In the genomic region with DNA sequence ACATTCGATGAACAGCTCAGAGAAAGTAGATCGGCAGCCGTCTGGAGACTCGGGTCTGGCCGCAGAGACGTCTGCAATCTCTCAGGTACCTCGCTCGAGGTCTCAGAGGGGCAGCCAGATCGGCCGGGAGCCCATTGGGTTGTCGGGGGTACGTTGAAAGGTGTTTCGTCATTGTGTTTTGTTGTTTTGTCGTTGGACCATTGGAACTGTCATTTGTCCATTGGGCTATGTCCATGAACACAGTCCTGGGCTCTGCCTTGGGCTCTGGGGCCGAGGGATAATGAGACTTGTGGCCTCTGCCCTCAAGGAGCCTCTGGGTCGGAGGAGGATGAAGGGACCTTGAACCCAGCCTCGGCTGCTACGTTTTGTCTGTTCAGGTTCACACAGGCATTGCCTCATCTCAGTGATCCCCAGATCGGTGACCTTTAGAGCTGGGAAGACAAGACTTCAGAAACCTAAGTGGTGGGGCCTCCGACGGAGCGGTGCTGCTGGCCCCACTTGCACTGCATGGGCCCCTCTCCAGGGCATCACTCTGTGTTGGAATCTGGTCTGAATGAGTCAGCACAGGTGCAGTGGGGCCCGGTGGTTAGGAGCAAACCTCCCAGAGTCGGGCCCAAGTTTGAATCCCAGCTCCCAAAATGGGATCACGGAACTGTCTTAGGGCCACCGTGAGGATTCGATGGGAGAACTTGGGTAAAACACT, we compare ENCODE assay signal across 13 cellular contexts. TPM values are rescaled to one million over a fixed set of nuclear protein-coding genes. Genes with fewer than 3 reads are reported as not detected.
DNase-seq lines count a peak whose midpoint lies in the region; ATAC-seq, FAIRE-seq and TF ChIP-seq lines count a peak whose summit lies in the region.
"Had no signal": no experiment of that assay in that cellular context is flagged by ENCODE, and none has a peak within 500 bp of the region (broad histone marks: within the 10 kb centered on the region; RNA-seq: fewer than 3 reads in every experiment).

No MANE protein-coding gene starts in this region.

- DNase-seq in Panc1 (ENCODE audit: low read depth, low spot score) (no peak), glutamatergic neuron (no peak), psoas muscle (no peak), T-helper 17 cell (no peak), GM12892 (ENCODE audit: insufficient read length) (no peak), KBM-7 (no peak)
- DNase-seq in stimulated activated CD4-positive, alpha-beta T cell treated with anti-CD3 and anti-CD28 coated beads, Interleukin-4, amount 100 ng/mL, for 24 hours, result no peak
- DNase-seq: NCI-H1930 had no signal

- no peaks in the 10 kb centered on the region for H3K9me3 ChIP-seq in Panc1 (ENCODE audit: control insufficient read depth, insufficient read depth, low read depth, low read length)
- H3K9me3 ChIP-seq in psoas muscle, result no peaks in the 10 kb centered on the region
- H3K9me3 ChIP-seq in T-helper 17 cell (ENCODE audit: control insufficient read depth, low read length, poor library complexity, severe bottlenecking), result no peaks in the 10 kb centered on the region

- H3K36me3 Mint-ChIP-seq in glutamatergic neuron (ENCODE audit: unreplicated experiment) (no peaks in the 10 kb centered on the region), T-helper 17 cell (ENCODE audit: low read depth) (no peaks in the 10 kb centered on the region)

- no peaks in the 10 kb centered on the region for H3K27me3 ChIP-seq in Panc1 (ENCODE audit: control insufficient read depth, insufficient read depth, low read length)
- H3K27me3 ChIP-seq in psoas muscle (ENCODE audit: insufficient read depth in 3 of 3, low read length in 2 of 3), result no peaks in the 10 kb centered on the region

- intact Hi-C loops in Panc1 (cut with micrococcal nuclease; ENCODE audit: unreplicated experiment), result loop anchor here (2.0 to 10.0 kb wide), 2 partner anchors 68 to 130 kb away; partner anchors contain the start of gene LRRC43
- intact Hi-C loops in psoas muscle (cut with DNase I), result loop anchor here (1.0 to 5.0 kb wide), 3 partner anchors 68 to 142 kb away; no protein-coding TSS in a partner anchor

- peaks cover 10% of the 10 kb centered on the region for H3K9me3 Mint-ChIP-seq in glutamatergic neuron (ENCODE audit: unreplicated experiment)

- H3K4me3 ChIP-seq in Panc1 (ENCODE audit: low read depth in 2 of 2, low read length in 2 of 2) (no peak overlapping the region), psoas muscle (no peak overlapping the region)
- H3K4me3 ChIP-seq: GM12878 had no signal

- CTCF ChIA-PET in Panc1 (lab: Charles Lee), result interaction anchor here (0.9 to 1.7 kb wide), 6 partner anchors 18 to 136 kb away, joined by 3 to 8 read pairs (median 4); no protein-coding TSS in a partner anchor

- TF ChIP-seq CTCF in 22Rv1 (IDR thresholded peaks at IDR 0.05) (no peak), Panc1 (IDR thresholded peaks at IDR 0.05) (no peak), glutamatergic neuron (IDR thresholded peaks at IDR 0.05; ENCODE audit: partially characterized antibody, unreplicated experiment) (no peak), psoas muscle (IDR thresholded peaks at IDR 0.05) (no peak)

- no peak for ATAC-seq in Panc1
- peak; percentile 16 to 41 (median 20) for ATAC-seq in psoas muscle
- ATAC-seq in T-helper 17 cell, result no peak

- H3K27ac Mint-ChIP-seq in glutamatergic neuron (ENCODE audit: unreplicated experiment) (peak overlapping the region; percentile 64), T-helper 17 cell (no peak overlapping the region)

- H3K27ac ChIP-seq in 22Rv1 (peak overlapping the region; percentile 34), Panc1 (ENCODE audit: low read length) (peak overlapping the region; percentile 78), psoas muscle (peak overlapping the region; percentile 56)
- H3K27ac ChIP-seq: C4-2B had no signal

- FAIRE-seq in GM12892 (lab: Jason Lieb, UNC), result no peak
- FAIRE-seq: H54, RCC 7860 had no signal

- H3K36me3 ChIP-seq in Panc1 (ENCODE audit: control insufficient read depth, insufficient read depth, low read length), result no peaks in the 10 kb centered on the region
- peaks cover 0 to 17% of the 10 kb centered on the region in 2 donors for H3K36me3 ChIP-seq in psoas muscle (ENCODE audit: insufficient read depth in 1 of 2, low read depth in 1 of 2)

- POLR2A ChIA-PET in Panc1 (lab: Charles Lee), result no interaction called here

- H3K4me3 Mint-ChIP-seq in glutamatergic neuron (ENCODE audit: unreplicated experiment), result no peak overlapping the region
- H3K4me3 Mint-ChIP-seq in T-helper 17 cell, result no peak overlapping the region

- 71 to 83% (median 73%) methylated on average over 27 of the region's 27 CpGs for WGBS in psoas muscle, 3 donors

- peaks cover 4% of the 10 kb centered on the region; the same call in 1 of the 2 replicates for H3K4me1 ChIP-seq in Panc1 (ENCODE audit: control insufficient read depth, insufficient read depth, low read length)
- H3K4me1 ChIP-seq in psoas muscle, result peaks cover 33% of the 10 kb centered on the region

- no TSS peak for BruUV-seq in Panc1 (replicated peaks; lab: Mats Ljungman, UMichigan)

- no peak for TF ChIP-seq POLR2A in GM12892 (IDR thresholded peaks at IDR 0.05; ENCODE audit: low read depth, low read length)

- H3K4me1 Mint-ChIP-seq in glutamatergic neuron (ENCODE audit: low read depth, unreplicated experiment), result peaks cover 1% of the 10 kb centered on the region
- peaks cover 8% of the 10 kb centered on the region for H3K4me1 Mint-ChIP-seq in T-helper 17 cell

- in situ Hi-C loops in Panc1 (cut with HindIII; ENCODE audit: low pct_unique_long_range_greater_than_20kb, low sequenced_read_pairs), result no loop called here
- in situ Hi-C loops in KBM-7 (cut with MboI; ENCODE audit: low pct_unique_long_range_greater_than_20kb, low sequenced_read_pairs), result no loop called here

- H3K27me3 Mint-ChIP-seq in glutamatergic neuron (ENCODE audit: unreplicated experiment) (peaks cover 4% of the 10 kb centered on the region), T-helper 17 cell (no peaks in the 10 kb centered on the region)

RNA-seq across cellular contexts. Expression of gene MLXIP, which starts 23.6 kb away (rescaled TPM):
- 124 TPM for total RNA-seq in Panc1 (2021; ENCODE audit: unreplicated experiment)
- 115 TPM for polyA plus RNA-seq in Panc1 (2012; ENCODE audit: insufficient read length)
- total RNA-seq in glutamatergic neuron (ENCODE audit: unreplicated experiment), result 120 TPM
- total RNA-seq in psoas muscle, result 100 to 1,000 TPM; 114 to 184 (median 137) TPM
- polyA plus RNA-seq in psoas muscle, result 100 to 1,000 TPM in 1 of 3 donors, 10 to 100 TPM in 2; 50.9 to 114 (median 55.0) TPM
- total RNA-seq in T-helper 17 cell, result 10 to 100 TPM; 83.4 to 86.0 TPM
- polyA plus RNA-seq in GM12892 (2012; ENCODE audit: missing spikeins), result 4.2 TPM

RNA-seq across cellular contexts. Expression of gene BCL7A, which starts 33.3 kb away (rescaled TPM):
- 14.5 TPM for total RNA-seq in Panc1 (2021; ENCODE audit: unreplicated experiment)
- 15.1 TPM for polyA plus RNA-seq in Panc1 (2012; ENCODE audit: insufficient read length)
- total RNA-seq in glutamatergic neuron (ENCODE audit: unreplicated experiment), result 148 TPM
- 10 to 100 TPM; 11.3 to 14.3 (median 12.5) TPM for total RNA-seq in psoas muscle
- polyA plus RNA-seq in psoas muscle, result 1 to 10 TPM; 3.6 to 8.1 (median 6.5) TPM
- 1 to 10 TPM; 2.6 to 4.0 TPM for total RNA-seq in T-helper 17 cell
- 6.7 TPM for polyA plus RNA-seq in GM12892 (2012; ENCODE audit: missing spikeins)

Comparison
In these comparisons a context has a peak if more than half of its experiments do, and no peak if none do; other contexts are left out.
1. ATAC-seq: peak in psoas muscle (4 of 4); none in Panc1 (single experiment) and T-helper 17 cell (single experiment).
2. Peak in every context shown above with its lines, with median percentiles within 50 percentile points of each other: H3K27ac ChIP-seq.